ENCODE assay signal across 25 cellular contexts in the genomic region with DNA sequence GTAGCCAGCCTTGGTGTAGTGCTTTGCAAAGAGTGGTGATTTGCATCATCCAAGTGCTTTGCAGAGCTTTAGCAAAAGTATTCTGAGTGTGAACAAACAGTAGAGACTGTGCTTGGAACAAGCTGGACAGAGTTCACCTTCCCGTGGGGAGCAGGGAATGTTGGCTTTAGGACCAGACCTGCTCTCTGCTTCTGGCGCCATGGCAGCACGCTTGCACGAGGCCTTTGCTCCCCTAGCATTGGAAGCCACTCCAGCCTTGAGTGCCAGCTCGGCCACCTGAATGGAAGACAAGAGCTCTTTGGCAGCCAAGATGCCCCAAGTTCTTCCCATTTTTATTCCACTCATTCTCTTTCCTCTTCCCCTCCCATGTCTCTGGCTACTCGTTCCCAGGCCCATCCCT.
DNase-seq lines count a peak whose midpoint lies in the region; ATAC-seq and TF ChIP-seq lines count a peak whose summit lies in the region.
"Had no signal": no experiment of that assay in that cellular context is flagged by ENCODE, and none has a peak within 500 bp of the region (broad histone marks: within the 10 kb centered on the region; RNA-seq: fewer than 3 reads in every experiment).

No MANE protein-coding gene starts in this region.

- peak overlapping the region; percentile 57 for H2BK120ac ChIP-seq in mesenchymal stem cell (ENCODE audit: low read depth, low read length)

- peak overlapping the region in 1 of 2 experiments; percentile 62 for H3K14ac ChIP-seq in mesenchymal stem cell (ENCODE audit: low read length in 2 of 2)

- H4K8ac ChIP-seq in mesenchymal stem cell (ENCODE audit: low read length) = peak overlapping the region; percentile 10

- peak overlapping the region; percentile 4 for H2AK5ac ChIP-seq in mesenchymal stem cell (ENCODE audit: low read length, severe bottlenecking)

- no peak overlapping the region for H3K4me2 ChIP-seq in mesenchymal stem cell (ENCODE audit: low read length, poor library complexity, severe bottlenecking)
- H3K4me2 ChIP-seq: BLaER1 treated with 17β-estradiol and CSF1 and Interleukin-3, amounts not matched to agents 10 nM and 100 nM; GM23338 had no signal

- no peak overlapping the region for H2BK5ac ChIP-seq in mesenchymal stem cell (ENCODE audit: low read depth, low read length, poor library complexity, severe bottlenecking)

- DNase-seq in Right ventricle myocardium inferior (ENCODE audit: missing footprints) = peak; percentile 55
- DNase-seq in right atrium auricular region (ENCODE audit: low spot score) = no peak
- peak; percentile 33 for DNase-seq in choroid plexus epithelial cell (ENCODE audit: low read depth)
- peak; percentile 32 for DNase-seq in mesenchymal stem cell
- no peak for DNase-seq in left lobe of liver (ENCODE audit: low spot score)
- DNase-seq in NCI-H2227 treated with DMSO at 0.1 percent for 48 hours (lab: John Stamatoyannopoulos, UW) = no peak
- DNase-seq: 8988T; AML-193; CD4-positive, alpha-beta T cell; Kasumi-1; NCI-H1092 treated with DMSO at 0.1 percent for 48 hours; NCI-H1436; NCI-H187; NCI-H446 treated with DMSO at 0.1 percent for 48 hours; NCI-H526; RPMI8226; SHP77 treated with DMSO at 0.1 percent for 48 hours had no signal

- H3K79me1 ChIP-seq in mesenchymal stem cell (replicated peaks; ENCODE audit: low read length, poor library complexity, severe bottlenecking) = no peaks in the 10 kb centered on the region

- H3K4me1 ChIP-seq in right atrium auricular region = no peaks in the 10 kb centered on the region
- peaks cover 5% of the 10 kb centered on the region for H3K4me1 ChIP-seq in mesenchymal stem cell (ENCODE audit: control insufficient read depth, insufficient read depth, low read depth, low read length)
- H3K4me1 ChIP-seq: BLaER1 treated with 17β-estradiol and CSF1 and Interleukin-3, amounts not matched to agents 10 nM and 100 nM; HAP-1 had no signal

- H3K4me3 ChIP-seq in right atrium auricular region (no peak overlapping the region), choroid plexus epithelial cell (ENCODE audit: low read depth, low read length) (no peak overlapping the region), mesenchymal stem cell (ENCODE audit: insufficient read depth in 1 of 2, low read depth in 1 of 2, low read length in 2 of 2) (no peak overlapping the region)
- H3K4me3 ChIP-seq: BLaER1 treated with 17β-estradiol and CSF1 and Interleukin-3, amounts not matched to agents 10 nM and 100 nM; GM23338; HAP-1; K562; SK-N-MC had no signal

- H3K36me3 ChIP-seq in right atrium auricular region (no peaks in the 10 kb centered on the region), mesenchymal stem cell (ENCODE audit: control insufficient read depth in 1 of 2, insufficient read depth in 2 of 2, low read depth in 1 of 2, low read length in 2 of 2) (no peaks in the 10 kb centered on the region)
- H3K36me3 ChIP-seq: BLaER1 treated with 17β-estradiol and CSF1 and Interleukin-3, amounts not matched to agents 10 nM and 100 nM; HAP-1 had no signal

- H3K27me3 ChIP-seq in right atrium auricular region (no peaks in the 10 kb centered on the region), mesenchymal stem cell (ENCODE audit: control insufficient read depth in 1 of 2, insufficient read depth in 1 of 2, low read length in 2 of 2) (no peaks in the 10 kb centered on the region)
- H3K27me3 ChIP-seq: BLaER1 treated with 17β-estradiol and CSF1 and Interleukin-3, amounts not matched to agents 10 nM and 100 nM had no signal

- H2AFZ ChIP-seq in mesenchymal stem cell (ENCODE audit: low read depth, low read length) = no peak overlapping the region
- H2AFZ ChIP-seq: GM23338 had no signal

- peak overlapping the region; percentile 82 to 90 for H2BK12ac ChIP-seq in mesenchymal stem cell (ENCODE audit: low read length in 2 of 2)

- peak overlapping the region in 1 of 2 experiments; percentile 63 for H3K4ac ChIP-seq in mesenchymal stem cell (ENCODE audit: low read depth in 1 of 2, low read length in 2 of 2)

- H3K27ac ChIP-seq in right atrium auricular region = no peak overlapping the region
- no peak overlapping the region for H3K27ac ChIP-seq in mesenchymal stem cell (ENCODE audit: low read length, poor library complexity, severe bottlenecking)
- H3K27ac ChIP-seq: BLaER1 treated with 17β-estradiol and CSF1 and Interleukin-3, amounts not matched to agents 10 nM and 100 nM; HL-60; SK-N-MC had no signal

- no peak for ATAC-seq in Right ventricle myocardium inferior
- ATAC-seq in left lobe of liver = no peak
- ATAC-seq in HG02642 (IDR thresholded peaks at IDR 0.05; ENCODE audit: poor library complexity, unreplicated experiment) = no peak
- no peak for ATAC-seq in GM21723 (IDR thresholded peaks at IDR 0.05; ENCODE audit: unreplicated experiment)
- ATAC-seq: GM23338, K562 had no signal

- intact Hi-C loops in Right ventricle myocardium inferior (cut with DNase I) = no loop called here

- H3K9me3 ChIP-seq in right atrium auricular region (no peaks in the 10 kb centered on the region), mesenchymal stem cell (ENCODE audit: control insufficient read depth, low read length) (peaks cover 4% of the 10 kb centered on the region)
- H3K9me3 ChIP-seq: HAP-1 had no signal

- H4K91ac ChIP-seq in mesenchymal stem cell (ENCODE audit: low read length) = peak overlapping the region; percentile 74

- H3K23ac ChIP-seq in mesenchymal stem cell (ENCODE audit: low read length in 2 of 2) = peak overlapping the region in 1 of 2 experiments; percentile 20

- H3K9ac ChIP-seq in mesenchymal stem cell (ENCODE audit: low read length) = peak overlapping the region; percentile 65
- H3K9ac ChIP-seq: BLaER1 treated with 17β-estradiol and CSF1 and Interleukin-3, amounts not matched to agents 10 nM and 100 nM had no signal

- H3K18ac ChIP-seq in mesenchymal stem cell (ENCODE audit: low read depth in 1 of 2, low read length in 2 of 2) = peak overlapping the region in 1 of 2 experiments; percentile 44

- TF ChIP-seq CTCF in right atrium auricular region (IDR thresholded peaks at IDR 0.05) = no peak
- TF ChIP-seq CTCF in choroid plexus epithelial cell (conservative IDR thresholded peaks at IDR 0.05; ENCODE audit: low read depth, low read length) = no peak

- WGBS in mesenchymal stem cell = 85% methylated on average over 6 of the region's 6 CpGs

- peak overlapping the region; percentile 65 for H2BK15ac ChIP-seq in mesenchymal stem cell (ENCODE audit: low read depth, poor library complexity, severe bottlenecking)

Comparison
In these comparisons a context has a peak if more than half of its experiments do, and no peak if none do; other contexts are left out.
1. DNase-seq: peak in Right ventricle myocardium inferior (single experiment), choroid plexus epithelial cell (single experiment) and mesenchymal stem cell (single experiment); none in right atrium auricular region (single experiment), left lobe of liver (single experiment) and NCI-H2227 treated with DMSO at 0.1 percent for 48 hours (single experiment).